12 cellular contexts compared by ENCODE assay signal in the genomic region with DNA sequence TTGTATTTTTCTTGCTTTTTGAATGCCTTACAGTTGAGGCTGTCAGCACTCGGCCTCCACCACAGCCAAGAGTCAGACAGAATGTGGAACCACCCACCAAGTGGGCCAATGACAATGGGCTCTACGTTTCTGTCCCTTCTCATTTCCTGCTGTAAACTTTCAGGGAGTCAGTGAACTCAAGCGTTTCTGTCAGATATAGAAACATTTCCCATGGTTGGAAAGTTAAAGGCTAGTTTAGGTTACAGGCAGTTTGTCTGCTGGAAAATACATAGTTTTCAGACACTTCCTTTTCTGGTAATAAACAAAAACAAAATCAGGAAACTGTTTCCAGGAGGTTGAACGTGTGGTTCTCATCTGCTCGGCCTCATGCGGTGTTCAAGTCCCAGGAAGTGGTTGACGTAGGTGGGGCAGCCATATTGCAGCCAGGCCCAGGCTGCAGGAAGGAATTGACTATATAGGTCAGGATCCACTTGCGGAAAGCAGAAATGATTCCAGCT.
DNase-seq lines count a peak whose midpoint lies in the region; ATAC-seq, FAIRE-seq and TF ChIP-seq lines count a peak whose summit lies in the region.
"Had no signal": no experiment of that assay in that cellular context is flagged by ENCODE, and none has a peak within 500 bp of the region (broad histone marks: within the 10 kb centered on the region; RNA-seq: fewer than 3 reads in every experiment).

No MANE protein-coding gene starts in this region.

- peaks cover 19% of the 10 kb centered on the region for H3K9me3 Mint-ChIP-seq in activated T-helper 2 cell treated with anti-CD3 and anti-CD28 coated beads, Interferon-gamma antibody, Interleukin-2, Interleukin-4, amounts not matched to agents 10 μg/mL and 5 μg/mL and 100 μg/mL, durations not matched to agents 14 hours and 24 hours and 36 hours

- ATAC-seq in right lobe of liver (peak; percentile 23 to 50 (median 47)), upper lobe of right lung (peak; percentile 73)

- H3K27me3 ChIP-seq in right lobe of liver (no peaks in the 10 kb centered on the region), upper lobe of right lung (no peaks in the 10 kb centered on the region)
- H3K27me3 ChIP-seq: dorsolateral prefrontal cortex had no signal

- H3K36me3 Mint-ChIP-seq in activated T-helper 2 cell treated with anti-CD3 and anti-CD28 coated beads, Interferon-gamma antibody, Interleukin-2, Interleukin-4, amounts not matched to agents 10 μg/mL and 5 μg/mL and 100 μg/mL, durations not matched to agents 14 hours and 24 hours and 36 hours (ENCODE audit: low read depth) = peaks cover 14% of the 10 kb centered on the region

- peak overlapping the region; percentile 81 for H3K27ac Mint-ChIP-seq in activated T-helper 2 cell treated with anti-CD3 and anti-CD28 coated beads, Interferon-gamma antibody, Interleukin-2, Interleukin-4, amounts not matched to agents 10 μg/mL and 5 μg/mL and 100 μg/mL, durations not matched to agents 14 hours and 24 hours and 36 hours

- TF ChIP-seq CTCF in right lobe of liver (IDR thresholded peaks at IDR 0.05) (no peak), upper lobe of right lung (IDR thresholded peaks at IDR 0.05) (no peak)

- H3K4me1 ChIP-seq in right lobe of liver (peaks cover 0 to 18% (median 0%) of the 10 kb centered on the region in 4 donors), upper lobe of right lung (no peaks in the 10 kb centered on the region)

- intact Hi-C loops in activated T-helper 2 cell treated with anti-CD3 and anti-CD28 coated beads, Interferon-gamma antibody, Interleukin-2, Interleukin-4, amounts not matched to agents 10 μg/mL and 5 μg/mL and 100 μg/mL, durations not matched to agents 14 hours and 24 hours and 36 hours (cut with micrococcal nuclease) = loop anchor here (5.0 kb wide), 1 partner anchor 43 kb away; no protein-coding TSS in a partner anchor
- intact Hi-C loops in right lobe of liver (cut with DNase I) (no loop called here), upper lobe of right lung (cut with DNase I) (no loop called here)

- H3K27ac ChIP-seq in right lobe of liver (peak overlapping the region; percentile 26 to 44 (median 33)), upper lobe of right lung (no peak overlapping the region)

- no peaks in the 10 kb centered on the region for H3K27me3 Mint-ChIP-seq in activated T-helper 2 cell treated with anti-CD3 and anti-CD28 coated beads, Interferon-gamma antibody, Interleukin-2, Interleukin-4, amounts not matched to agents 10 μg/mL and 5 μg/mL and 100 μg/mL, durations not matched to agents 14 hours and 24 hours and 36 hours (ENCODE audit: low read depth)

- peak; percentile 11 to 26 for DNase-seq in stimulated activated CD4-positive, alpha-beta T cell treated with anti-CD3 and anti-CD28 coated beads, Interleukin-15, amount 100 ng/mL, for 48 hours (ENCODE audit: low read depth in 2 of 2)
- no peak for DNase-seq in stimulated activated CD4-positive, alpha-beta T cell treated with anti-CD3 and anti-CD28 coated beads, Interleukin-12 subunit alpha, Interleukin-12 subunit beta, amount 100 ng/mL, for 4 hours
- DNase-seq in activated T-helper 2 cell treated with anti-CD3 and anti-CD28 coated beads, Interferon-gamma antibody, Interleukin-2, Interleukin-4, amounts not matched to agents 10 μg/mL and 5 μg/mL and 100 μg/mL, durations not matched to agents 14 hours and 24 hours and 36 hours (ENCODE audit: low spot score) = peak; percentile 20
- DNase-seq in right lobe of liver = no peak
- DNase-seq in upper lobe of right lung = no peak
- no peak for DNase-seq in NCI-H1417 (lab: John Stamatoyannopoulos, UW)
- no peak for DNase-seq in H54 (ENCODE audit: insufficient read length, low spot score)
- DNase-seq in DMS79 treated with DMSO at 0.1 percent for 48 hours (lab: John Stamatoyannopoulos, UW) = no peak
- DNase-seq: dorsolateral prefrontal cortex, glutamatergic neuron, NCI-H1694 had no signal

- TF ChIP-seq POLR2A in right lobe of liver (IDR thresholded peaks at IDR 0.05) (no peak), H54 (IDR thresholded peaks at IDR 0.05; ENCODE audit: low read depth, low read length) (no peak)

- H3K9me3 ChIP-seq in right lobe of liver (no peaks in the 10 kb centered on the region), upper lobe of right lung (no peaks in the 10 kb centered on the region)

- FAIRE-seq in H54 (lab: Jason Lieb, UNC) = no peak

- H3K36me3 ChIP-seq in right lobe of liver = no peaks in the 10 kb centered on the region
- H3K36me3 ChIP-seq in upper lobe of right lung = no peaks in the 10 kb centered on the region

- H3K4me3 ChIP-seq in right lobe of liver (no peak overlapping the region), upper lobe of right lung (no peak overlapping the region)
- H3K4me3 ChIP-seq: dorsolateral prefrontal cortex, lung had no signal

- 60% methylated on average over 7 of the region's 8 CpGs for WGBS in right lobe of liver (ENCODE audit: insufficient coverage, low coverage, low lambda C conversion rate, missing lambda C conversion rate)

- H3K4me3 Mint-ChIP-seq in activated T-helper 2 cell treated with anti-CD3 and anti-CD28 coated beads, Interferon-gamma antibody, Interleukin-2, Interleukin-4, amounts not matched to agents 10 μg/mL and 5 μg/mL and 100 μg/mL, durations not matched to agents 14 hours and 24 hours and 36 hours (ENCODE audit: low read depth) = no peak overlapping the region

- peaks cover 56% of the 10 kb centered on the region for H3K4me1 Mint-ChIP-seq in activated T-helper 2 cell treated with anti-CD3 and anti-CD28 coated beads, Interferon-gamma antibody, Interleukin-2, Interleukin-4, amounts not matched to agents 10 μg/mL and 5 μg/mL and 100 μg/mL, durations not matched to agents 14 hours and 24 hours and 36 hours (ENCODE audit: low read depth)

Comparison
In these comparisons a context has a peak if more than half of its experiments do, and no peak if none do; other contexts are left out.
1. DNase-seq: peak in stimulated activated CD4-positive, alpha-beta T cell treated with anti-CD3 and anti-CD28 coated beads, Interleukin-15, amount 100 ng/mL, for 48 hours (2 of 2) and activated T-helper 2 cell treated with anti-CD3 and anti-CD28 coated beads, Interferon-gamma antibody, Interleukin-2, Interleukin-4, amounts not matched to agents 10 μg/mL and 5 μg/mL and 100 μg/mL, durations not matched to agents 14 hours and 24 hours and 36 hours (single experiment); none in stimulated activated CD4-positive, alpha-beta T cell treated with anti-CD3 and anti-CD28 coated beads, Interleukin-12 subunit alpha, Interleukin-12 subunit beta, amount 100 ng/mL, for 4 hours (single experiment), right lobe of liver (0 of 3), upper lobe of right lung (single experiment), NCI-H1417 (0 of 3), H54 (single experiment) and DMS79 treated with DMSO at 0.1 percent for 48 hours (single experiment).